Comparison of ENCODE assay signal across 20 cellular contexts in genomic region chr9:89792189-89793123, GRCh38.
"Had no signal": no experiment of that assay in that cellular context is flagged by ENCODE, and none has a peak within 500 bp of the region (broad histone marks: within the 10 kb centered on the region; RNA-seq: fewer than 3 reads in every experiment).

No MANE protein-coding gene starts in this region.

- H3K9me3 Mint-ChIP-seq: activated T-helper 2 cell treated with anti-CD3 and anti-CD28 coated beads, Interferon-gamma antibody, Interleukin-2, Interleukin-4, amounts not matched to agents 10 μg/mL and 5 μg/mL and 100 μg/mL, durations not matched to agents 14 hours and 24 hours and 36 hours had no signal

- H3K27ac ChIP-seq: dorsolateral prefrontal cortex, tibial nerve had no signal

- H3K4me3 Mint-ChIP-seq: activated CD4-positive, alpha-beta T cell treated with anti-CD3 and anti-CD28 coated beads for 36 hours; activated naive CD4-positive, alpha-beta T cell treated with anti-CD3 and anti-CD28 coated beads, Interleukin-2, amount 50 U/mL, for 24 hours; naive thymus-derived CD4-positive, alpha-beta T cell had no signal

- DNase-seq: activated CD4-positive, alpha-beta T cell treated with anti-CD3 and anti-CD28 coated beads for 36 hours; activated CD4-positive, alpha-beta T cell treated with anti-CD3 and anti-CD28 coated beads, Interleukin-2, amount 50 U/mL, for 48 hours; activated CD4-positive, CD25-positive, alpha-beta regulatory T cell; activated CD8-positive, alpha-beta memory T cell treated with anti-CD3 and anti-CD28 coated beads for 24 hours; anterior cingulate cortex; effector memory CD4-positive, alpha-beta T cell; left ventricle myocardium superior; midbrain; naive thymus-derived CD4-positive, alpha-beta T cell; stimulated activated CD4-positive, alpha-beta T cell treated with anti-CD3 and anti-CD28 coated beads, Interleukin-2, amount 100 ng/mL, for 24 hours; stimulated activated naive CD4-positive, alpha-beta T cell had no signal

- H3K27me3 Mint-ChIP-seq: activated CD4-positive, alpha-beta T cell treated with anti-CD3 and anti-CD28 coated beads for 36 hours; activated naive CD4-positive, alpha-beta T cell treated with anti-CD3 and anti-CD28 coated beads, Interleukin-2, amount 50 U/mL, for 24 hours had no signal

- FAIRE-seq: colon, frontal cortex, islet of Langerhans had no signal

- H3K36me3 ChIP-seq: tibial nerve had no signal

- H3K4me1 Mint-ChIP-seq: activated CD4-positive, alpha-beta T cell treated with anti-CD3 and anti-CD28 coated beads for 36 hours; activated naive CD4-positive, alpha-beta T cell treated with anti-CD3 and anti-CD28 coated beads, Interleukin-2, amount 50 U/mL, for 24 hours had no signal

- H3K27me3 ChIP-seq: dorsolateral prefrontal cortex, tibial nerve had no signal

- H3K4me3 ChIP-seq: dorsolateral prefrontal cortex, smooth muscle cell, tibial nerve had no signal

- ATAC-seq: activated CD4-positive, alpha-beta T cell treated with anti-CD3 and anti-CD28 coated beads for 36 hours; left ventricle myocardium superior; naive thymus-derived CD4-positive, alpha-beta T cell had no signal

- H3K36me3 Mint-ChIP-seq: activated naive CD4-positive, alpha-beta T cell treated with anti-CD3 and anti-CD28 coated beads, Interleukin-2, amount 50 U/mL, for 24 hours had no signal

- H3K4me2 ChIP-seq: smooth muscle cell had no signal

- H3K4me1 ChIP-seq: tibial nerve had no signal

- H3K27ac Mint-ChIP-seq: activated CD4-positive, alpha-beta T cell treated with anti-CD3 and anti-CD28 coated beads for 36 hours; activated naive CD4-positive, alpha-beta T cell treated with anti-CD3 and anti-CD28 coated beads, Interleukin-2, amount 50 U/mL, for 24 hours; activated T-helper 2 cell treated with anti-CD3 and anti-CD28 coated beads, Interferon-gamma antibody, Interleukin-2, Interleukin-4, amounts not matched to agents 10 μg/mL and 5 μg/mL and 100 μg/mL, durations not matched to agents 14 hours and 24 hours and 36 hours; progenitor cell of endocrine pancreas had no signal
